Comparison of ENCODE assay signal across 2 cellular contexts in the genomic region with DNA sequence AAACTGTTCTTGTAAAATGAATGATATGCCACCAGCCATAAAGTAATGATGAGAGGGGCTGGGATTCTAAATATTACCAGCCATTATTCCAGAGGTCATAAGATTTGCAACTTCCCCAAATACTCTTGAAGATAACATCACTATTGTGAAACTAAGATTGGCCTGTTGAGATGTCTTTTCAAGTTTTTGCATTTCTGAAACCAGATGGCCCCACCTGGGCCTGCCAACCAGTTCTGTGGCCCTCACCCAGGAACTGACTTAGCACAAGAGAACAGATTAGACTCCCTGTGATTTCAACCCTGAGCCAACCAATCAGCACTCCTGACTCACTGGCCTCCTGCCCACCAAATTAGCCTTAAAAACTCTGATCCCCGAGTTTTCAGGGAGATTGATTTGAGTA.
TF ChIP-seq lines count a peak whose summit lies in the region.

No MANE protein-coding gene starts in this region.

TF ChIP-seq in SK-N-SH treated with all-trans-retinoic acid at 6 μM for 48 hours, 23 proteins besides CTCF, POLR2A, EP300 and RAD21 (continued from another document):
- TF ChIP-seq, protein P1, sequence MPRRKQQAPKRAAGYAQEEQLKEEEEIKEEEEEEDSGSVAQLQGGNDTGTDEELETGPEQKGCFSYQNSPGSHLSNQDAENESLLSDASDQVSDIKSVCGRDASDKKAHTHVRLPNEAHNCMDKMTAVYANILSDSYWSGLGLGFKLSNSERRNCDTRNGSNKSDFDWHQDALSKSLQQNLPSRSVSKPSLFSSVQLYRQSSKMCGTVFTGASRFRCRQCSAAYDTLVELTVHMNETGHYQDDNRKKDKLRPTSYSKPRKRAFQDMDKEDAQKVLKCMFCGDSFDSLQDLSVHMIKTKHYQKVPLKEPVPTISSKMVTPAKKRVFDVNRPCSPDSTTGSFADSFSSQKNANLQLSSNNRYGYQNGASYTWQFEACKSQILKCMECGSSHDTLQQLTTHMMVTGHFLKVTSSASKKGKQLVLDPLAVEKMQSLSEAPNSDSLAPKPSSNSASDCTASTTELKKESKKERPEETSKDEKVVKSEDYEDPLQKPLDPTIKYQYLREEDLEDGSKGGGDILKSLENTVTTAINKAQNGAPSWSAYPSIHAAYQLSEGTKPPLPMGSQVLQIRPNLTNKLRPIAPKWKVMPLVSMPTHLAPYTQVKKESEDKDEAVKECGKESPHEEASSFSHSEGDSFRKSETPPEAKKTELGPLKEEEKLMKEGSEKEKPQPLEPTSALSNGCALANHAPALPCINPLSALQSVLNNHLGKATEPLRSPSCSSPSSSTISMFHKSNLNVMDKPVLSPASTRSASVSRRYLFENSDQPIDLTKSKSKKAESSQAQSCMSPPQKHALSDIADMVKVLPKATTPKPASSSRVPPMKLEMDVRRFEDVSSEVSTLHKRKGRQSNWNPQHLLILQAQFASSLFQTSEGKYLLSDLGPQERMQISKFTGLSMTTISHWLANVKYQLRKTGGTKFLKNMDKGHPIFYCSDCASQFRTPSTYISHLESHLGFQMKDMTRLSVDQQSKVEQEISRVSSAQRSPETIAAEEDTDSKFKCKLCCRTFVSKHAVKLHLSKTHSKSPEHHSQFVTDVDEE (CRISPR knock-in tag; IDR thresholded peaks at IDR 0.05): no peak
- TF ChIP-seq OSR1 (CRISPR knock-in tag; IDR thresholded peaks at IDR 0.05) (no peak), SNAI2 (CRISPR knock-in tag; IDR thresholded peaks at IDR 0.05) (no peak), ISL1 (CRISPR knock-in tag; IDR thresholded peaks at IDR 0.05) (peak; percentile 75)

TF ChIP-seq in SK-N-SH, 30 proteins besides CTCF, POLR2A, EP300 and RAD21 (continued from another document):
- TF ChIP-seq, protein P2, sequence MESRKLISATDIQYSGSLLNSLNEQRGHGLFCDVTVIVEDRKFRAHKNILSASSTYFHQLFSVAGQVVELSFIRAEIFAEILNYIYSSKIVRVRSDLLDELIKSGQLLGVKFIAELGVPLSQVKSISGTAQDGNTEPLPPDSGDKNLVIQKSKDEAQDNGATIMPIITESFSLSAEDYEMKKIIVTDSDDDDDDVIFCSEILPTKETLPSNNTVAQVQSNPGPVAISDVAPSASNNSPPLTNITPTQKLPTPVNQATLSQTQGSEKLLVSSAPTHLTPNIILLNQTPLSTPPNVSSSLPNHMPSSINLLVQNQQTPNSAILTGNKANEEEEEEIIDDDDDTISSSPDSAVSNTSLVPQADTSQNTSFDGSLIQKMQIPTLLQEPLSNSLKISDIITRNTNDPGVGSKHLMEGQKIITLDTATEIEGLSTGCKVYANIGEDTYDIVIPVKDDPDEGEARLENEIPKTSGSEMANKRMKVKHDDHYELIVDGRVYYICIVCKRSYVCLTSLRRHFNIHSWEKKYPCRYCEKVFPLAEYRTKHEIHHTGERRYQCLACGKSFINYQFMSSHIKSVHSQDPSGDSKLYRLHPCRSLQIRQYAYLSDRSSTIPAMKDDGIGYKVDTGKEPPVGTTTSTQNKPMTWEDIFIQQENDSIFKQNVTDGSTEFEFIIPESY (IDR thresholded peaks at IDR 0.05; ENCODE audit: borderline replicate concordance, low read depth): no peak
- TF ChIP-seq, protein P3, sequence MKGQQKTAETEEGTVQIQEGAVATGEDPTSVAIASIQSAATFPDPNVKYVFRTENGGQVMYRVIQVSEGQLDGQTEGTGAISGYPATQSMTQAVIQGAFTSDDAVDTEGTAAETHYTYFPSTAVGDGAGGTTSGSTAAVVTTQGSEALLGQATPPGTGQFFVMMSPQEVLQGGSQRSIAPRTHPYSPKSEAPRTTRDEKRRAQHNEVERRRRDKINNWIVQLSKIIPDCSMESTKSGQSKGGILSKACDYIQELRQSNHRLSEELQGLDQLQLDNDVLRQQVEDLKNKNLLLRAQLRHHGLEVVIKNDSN (IDR thresholded peaks at IDR 0.05; ENCODE audit: borderline replicate concordance, low read depth): no peak
- no peak for TF ChIP-seq NRF1 (IDR thresholded peaks at IDR 0.05; ENCODE audit: low read depth, low read length)
- TF ChIP-seq GATA2 (CRISPR knock-in tag; IDR thresholded peaks at IDR 0.05): no peak
- no peak for TF ChIP-seq RFX5 (IDR thresholded peaks at IDR 0.05; ENCODE audit: low read length)
- no peak for TF ChIP-seq EZH2phosphoT487 (IDR thresholded peaks at IDR 0.05; ENCODE audit: borderline replicate concordance, low read depth)
- no peak for TF ChIP-seq RXRA (IDR thresholded peaks at IDR 0.05; ENCODE audit: borderline replicate concordance, low read depth)
- no peak for TF ChIP-seq POLR2AphosphoS5 (IDR thresholded peaks at IDR 0.05; ENCODE audit: low read depth, low read length)
- no peak for TF ChIP-seq SIN3A (IDR thresholded peaks at IDR 0.05; ENCODE audit: borderline replicate concordance, low read depth, low read length)
- TF ChIP-seq TAF1 (IDR thresholded peaks at IDR 0.05; ENCODE audit: borderline replicate concordance, low read depth, low read length): no peak
- TF ChIP-seq, protein P4, sequence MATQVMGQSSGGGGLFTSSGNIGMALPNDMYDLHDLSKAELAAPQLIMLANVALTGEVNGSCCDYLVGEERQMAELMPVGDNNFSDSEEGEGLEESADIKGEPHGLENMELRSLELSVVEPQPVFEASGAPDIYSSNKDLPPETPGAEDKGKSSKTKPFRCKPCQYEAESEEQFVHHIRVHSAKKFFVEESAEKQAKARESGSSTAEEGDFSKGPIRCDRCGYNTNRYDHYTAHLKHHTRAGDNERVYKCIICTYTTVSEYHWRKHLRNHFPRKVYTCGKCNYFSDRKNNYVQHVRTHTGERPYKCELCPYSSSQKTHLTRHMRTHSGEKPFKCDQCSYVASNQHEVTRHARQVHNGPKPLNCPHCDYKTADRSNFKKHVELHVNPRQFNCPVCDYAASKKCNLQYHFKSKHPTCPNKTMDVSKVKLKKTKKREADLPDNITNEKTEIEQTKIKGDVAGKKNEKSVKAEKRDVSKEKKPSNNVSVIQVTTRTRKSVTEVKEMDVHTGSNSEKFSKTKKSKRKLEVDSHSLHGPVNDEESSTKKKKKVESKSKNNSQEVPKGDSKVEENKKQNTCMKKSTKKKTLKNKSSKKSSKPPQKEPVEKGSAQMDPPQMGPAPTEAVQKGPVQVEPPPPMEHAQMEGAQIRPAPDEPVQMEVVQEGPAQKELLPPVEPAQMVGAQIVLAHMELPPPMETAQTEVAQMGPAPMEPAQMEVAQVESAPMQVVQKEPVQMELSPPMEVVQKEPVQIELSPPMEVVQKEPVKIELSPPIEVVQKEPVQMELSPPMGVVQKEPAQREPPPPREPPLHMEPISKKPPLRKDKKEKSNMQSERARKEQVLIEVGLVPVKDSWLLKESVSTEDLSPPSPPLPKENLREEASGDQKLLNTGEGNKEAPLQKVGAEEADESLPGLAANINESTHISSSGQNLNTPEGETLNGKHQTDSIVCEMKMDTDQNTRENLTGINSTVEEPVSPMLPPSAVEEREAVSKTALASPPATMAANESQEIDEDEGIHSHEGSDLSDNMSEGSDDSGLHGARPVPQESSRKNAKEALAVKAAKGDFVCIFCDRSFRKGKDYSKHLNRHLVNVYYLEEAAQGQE (IDR thresholded peaks at IDR 0.05; ENCODE audit: low read depth, low read length): no peak
- TF ChIP-seq CHD2 (IDR thresholded peaks at IDR 0.05; ENCODE audit: low read length, partially characterized antibody): no peak
- no peak for TF ChIP-seq FOXJ3 (CRISPR knock-in tag; IDR thresholded peaks at IDR 0.05)
- TF ChIP-seq TCF12 (IDR thresholded peaks at IDR 0.05): no peak
